3 cellular contexts compared by ENCODE assay signal in the genomic region with DNA sequence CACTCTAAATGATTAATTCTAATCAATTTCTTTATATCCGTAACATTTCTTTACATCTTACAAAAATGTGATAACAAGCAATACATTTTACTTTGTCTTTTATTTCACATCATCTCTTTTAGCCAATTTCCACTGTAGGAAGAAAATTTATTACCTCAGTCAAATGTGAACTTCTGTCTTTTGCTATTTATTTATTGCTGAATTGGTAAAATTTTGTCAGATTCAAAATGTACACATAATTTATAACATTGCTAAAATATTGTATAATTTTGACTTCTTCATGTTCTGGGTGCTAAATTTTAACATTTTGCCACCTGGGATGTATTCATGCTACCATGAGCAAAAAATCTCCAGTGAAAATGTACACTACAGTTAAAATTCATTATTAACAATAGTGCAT.
A peak's percentile ranks its signal among the peaks of the same experiment; 100 is the strongest.
TF ChIP-seq lines count a peak whose summit lies in the region.

No MANE protein-coding gene starts in this region.

TF ChIP-seq in HepG2, 621 proteins besides CTCF, POLR2A, EP300 and RAD21 (continued from another document):
- TF ChIP-seq, protein P1, sequence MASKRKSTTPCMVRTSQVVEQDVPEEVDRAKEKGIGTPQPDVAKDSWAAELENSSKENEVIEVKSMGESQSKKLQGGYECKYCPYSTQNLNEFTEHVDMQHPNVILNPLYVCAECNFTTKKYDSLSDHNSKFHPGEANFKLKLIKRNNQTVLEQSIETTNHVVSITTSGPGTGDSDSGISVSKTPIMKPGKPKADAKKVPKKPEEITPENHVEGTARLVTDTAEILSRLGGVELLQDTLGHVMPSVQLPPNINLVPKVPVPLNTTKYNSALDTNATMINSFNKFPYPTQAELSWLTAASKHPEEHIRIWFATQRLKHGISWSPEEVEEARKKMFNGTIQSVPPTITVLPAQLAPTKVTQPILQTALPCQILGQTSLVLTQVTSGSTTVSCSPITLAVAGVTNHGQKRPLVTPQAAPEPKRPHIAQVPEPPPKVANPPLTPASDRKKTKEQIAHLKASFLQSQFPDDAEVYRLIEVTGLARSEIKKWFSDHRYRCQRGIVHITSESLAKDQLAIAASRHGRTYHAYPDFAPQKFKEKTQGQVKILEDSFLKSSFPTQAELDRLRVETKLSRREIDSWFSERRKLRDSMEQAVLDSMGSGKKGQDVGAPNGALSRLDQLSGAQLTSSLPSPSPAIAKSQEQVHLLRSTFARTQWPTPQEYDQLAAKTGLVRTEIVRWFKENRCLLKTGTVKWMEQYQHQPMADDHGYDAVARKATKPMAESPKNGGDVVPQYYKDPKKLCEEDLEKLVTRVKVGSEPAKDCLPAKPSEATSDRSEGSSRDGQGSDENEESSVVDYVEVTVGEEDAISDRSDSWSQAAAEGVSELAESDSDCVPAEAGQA (IDR thresholded peaks at IDR 0.05; ENCODE audit: low read depth), result no peak
- TF ChIP-seq, protein P1 (CRISPR knock-in tag; IDR thresholded peaks at IDR 0.05; ENCODE audit: borderline replicate concordance), result no peak
- peak in 1 of 2 experiments; percentile 64; a peak in 2 of 4 replicates for TF ChIP-seq MAFK (conservative IDR thresholded peaks at IDR 0.05 in 1 of 2, IDR thresholded peaks at IDR 0.05 in 1 of 2; ENCODE audit: low read length in 2 of 2)

TF ChIP-seq in HCT116, 20 proteins besides CTCF, POLR2A, EP300 and RAD21 (continued from another document):
- TF ChIP-seq TCF7L2 (IDR thresholded peaks at IDR 0.05; ENCODE audit: borderline replicate concordance, extremely low read depth, insufficient read depth, insufficient read length) (no peak), SRF (IDR thresholded peaks at IDR 0.05; ENCODE audit: low read depth) (no peak), ELF1 (IDR thresholded peaks at IDR 0.05; ENCODE audit: borderline replicate concordance, low read depth) (no peak), CEBPB (IDR thresholded peaks at IDR 0.05; ENCODE audit: low read depth) (no peak), SP1 (IDR thresholded peaks at IDR 0.05; ENCODE audit: low read depth) (no peak), EZH2phosphoT487 (IDR thresholded peaks at IDR 0.05; ENCODE audit: borderline replicate concordance) (no peak), JUND (IDR thresholded peaks at IDR 0.05) (no peak), EGR1 (IDR thresholded peaks at IDR 0.05; ENCODE audit: low read depth) (no peak), YY1 (IDR thresholded peaks at IDR 0.05; ENCODE audit: extremely low read depth, insufficient replicate concordance, low read depth, low read length) (no peak), FOSL1 (IDR thresholded peaks at IDR 0.05; ENCODE audit: low read depth) (no peak), ZNF274 (IDR thresholded peaks at IDR 0.05; ENCODE audit: low read depth, low read length) (no peak)
- TF ChIP-seq, protein P2, sequence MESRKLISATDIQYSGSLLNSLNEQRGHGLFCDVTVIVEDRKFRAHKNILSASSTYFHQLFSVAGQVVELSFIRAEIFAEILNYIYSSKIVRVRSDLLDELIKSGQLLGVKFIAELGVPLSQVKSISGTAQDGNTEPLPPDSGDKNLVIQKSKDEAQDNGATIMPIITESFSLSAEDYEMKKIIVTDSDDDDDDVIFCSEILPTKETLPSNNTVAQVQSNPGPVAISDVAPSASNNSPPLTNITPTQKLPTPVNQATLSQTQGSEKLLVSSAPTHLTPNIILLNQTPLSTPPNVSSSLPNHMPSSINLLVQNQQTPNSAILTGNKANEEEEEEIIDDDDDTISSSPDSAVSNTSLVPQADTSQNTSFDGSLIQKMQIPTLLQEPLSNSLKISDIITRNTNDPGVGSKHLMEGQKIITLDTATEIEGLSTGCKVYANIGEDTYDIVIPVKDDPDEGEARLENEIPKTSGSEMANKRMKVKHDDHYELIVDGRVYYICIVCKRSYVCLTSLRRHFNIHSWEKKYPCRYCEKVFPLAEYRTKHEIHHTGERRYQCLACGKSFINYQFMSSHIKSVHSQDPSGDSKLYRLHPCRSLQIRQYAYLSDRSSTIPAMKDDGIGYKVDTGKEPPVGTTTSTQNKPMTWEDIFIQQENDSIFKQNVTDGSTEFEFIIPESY (IDR thresholded peaks at IDR 0.05; ENCODE audit: extremely low read depth, insufficient replicate concordance, low read length), result no peak

TF ChIP-seq in WTC11, 78 proteins besides CTCF, POLR2A, EP300 and RAD21 (continued from another document):
- TF ChIP-seq, protein P3, sequence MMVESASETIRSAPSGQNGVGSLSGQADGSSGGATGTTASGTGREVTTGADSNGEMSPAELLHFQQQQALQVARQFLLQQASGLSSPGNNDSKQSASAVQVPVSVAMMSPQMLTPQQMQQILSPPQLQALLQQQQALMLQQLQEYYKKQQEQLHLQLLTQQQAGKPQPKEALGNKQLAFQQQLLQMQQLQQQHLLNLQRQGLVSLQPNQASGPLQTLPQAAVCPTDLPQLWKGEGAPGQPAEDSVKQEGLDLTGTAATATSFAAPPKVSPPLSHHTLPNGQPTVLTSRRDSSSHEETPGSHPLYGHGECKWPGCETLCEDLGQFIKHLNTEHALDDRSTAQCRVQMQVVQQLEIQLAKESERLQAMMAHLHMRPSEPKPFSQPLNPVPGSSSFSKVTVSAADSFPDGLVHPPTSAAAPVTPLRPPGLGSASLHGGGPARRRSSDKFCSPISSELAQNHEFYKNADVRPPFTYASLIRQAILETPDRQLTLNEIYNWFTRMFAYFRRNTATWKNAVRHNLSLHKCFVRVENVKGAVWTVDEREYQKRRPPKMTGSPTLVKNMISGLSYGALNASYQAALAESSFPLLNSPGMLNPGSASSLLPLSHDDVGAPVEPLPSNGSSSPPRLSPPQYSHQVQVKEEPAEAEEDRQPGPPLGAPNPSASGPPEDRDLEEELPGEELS (CRISPR knock-in tag; IDR thresholded peaks at IDR 0.05), result no peak
- no peak for TF ChIP-seq IRF2 (CRISPR knock-in tag; IDR thresholded peaks at IDR 0.05; ENCODE audit: borderline replicate concordance, low read depth)
- TF ChIP-seq ESRRA (CRISPR knock-in tag; IDR thresholded peaks at IDR 0.05; ENCODE audit: borderline replicate concordance), result no peak
- TF ChIP-seq, protein P4, sequence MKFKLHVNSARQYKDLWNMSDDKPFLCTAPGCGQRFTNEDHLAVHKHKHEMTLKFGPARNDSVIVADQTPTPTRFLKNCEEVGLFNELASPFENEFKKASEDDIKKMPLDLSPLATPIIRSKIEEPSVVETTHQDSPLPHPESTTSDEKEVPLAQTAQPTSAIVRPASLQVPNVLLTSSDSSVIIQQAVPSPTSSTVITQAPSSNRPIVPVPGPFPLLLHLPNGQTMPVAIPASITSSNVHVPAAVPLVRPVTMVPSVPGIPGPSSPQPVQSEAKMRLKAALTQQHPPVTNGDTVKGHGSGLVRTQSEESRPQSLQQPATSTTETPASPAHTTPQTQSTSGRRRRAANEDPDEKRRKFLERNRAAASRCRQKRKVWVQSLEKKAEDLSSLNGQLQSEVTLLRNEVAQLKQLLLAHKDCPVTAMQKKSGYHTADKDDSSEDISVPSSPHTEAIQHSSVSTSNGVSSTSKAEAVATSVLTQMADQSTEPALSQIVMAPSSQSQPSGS (CRISPR knock-in tag; IDR thresholded peaks at IDR 0.05; ENCODE audit: borderline replicate concordance, low read depth), result no peak
- no peak for TF ChIP-seq NFATC4 (CRISPR knock-in tag; IDR thresholded peaks at IDR 0.05)
- TF ChIP-seq JAZF1 (CRISPR knock-in tag; IDR thresholded peaks at IDR 0.05), result no peak
- TF ChIP-seq, protein P5, sequence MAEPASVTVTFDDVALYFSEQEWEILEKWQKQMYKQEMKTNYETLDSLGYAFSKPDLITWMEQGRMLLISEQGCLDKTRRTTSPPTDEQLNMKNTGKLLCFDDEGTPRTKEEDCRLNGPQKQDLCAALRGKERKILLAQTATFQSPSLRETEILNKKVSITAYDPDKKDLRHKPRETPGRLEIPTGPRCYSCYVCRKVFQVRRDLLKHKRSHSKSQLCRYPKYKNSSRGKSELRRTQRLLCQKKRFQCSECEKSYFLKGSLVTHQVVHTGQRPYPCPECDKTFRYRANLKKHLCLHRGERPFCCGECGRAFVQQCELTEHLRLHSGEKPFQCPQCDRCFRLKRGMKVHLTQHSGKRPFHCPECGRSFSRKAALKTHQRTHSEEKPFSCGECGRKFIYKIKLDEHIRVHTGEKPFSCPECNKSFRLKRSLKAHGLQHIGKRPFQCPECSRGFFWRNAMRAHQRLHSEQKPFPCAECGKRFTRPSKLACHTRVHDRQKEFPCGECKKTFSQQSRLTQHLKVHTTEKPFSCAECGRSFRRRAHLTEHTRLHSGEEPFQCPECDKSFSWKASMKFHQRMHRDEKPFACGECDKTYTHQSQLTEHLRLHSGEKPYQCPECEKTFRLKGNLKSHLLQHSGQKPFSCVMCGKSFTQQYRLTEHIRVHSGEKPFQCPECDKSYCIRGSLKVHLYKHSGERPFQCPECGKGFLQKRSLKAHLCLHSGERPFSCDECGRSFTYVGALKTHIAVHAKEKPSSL (CRISPR knock-in tag; conservative IDR thresholded peaks at IDR 0.05), result no peak
- no peak for TF ChIP-seq ELF4 (CRISPR knock-in tag; IDR thresholded peaks at IDR 0.05; ENCODE audit: low read depth)
- no peak for TF ChIP-seq ZNF671 (CRISPR knock-in tag; IDR thresholded peaks at IDR 0.05)
TF ChIP-seq in WTC11: peak in this region for 0.
